In the genomic region with DNA sequence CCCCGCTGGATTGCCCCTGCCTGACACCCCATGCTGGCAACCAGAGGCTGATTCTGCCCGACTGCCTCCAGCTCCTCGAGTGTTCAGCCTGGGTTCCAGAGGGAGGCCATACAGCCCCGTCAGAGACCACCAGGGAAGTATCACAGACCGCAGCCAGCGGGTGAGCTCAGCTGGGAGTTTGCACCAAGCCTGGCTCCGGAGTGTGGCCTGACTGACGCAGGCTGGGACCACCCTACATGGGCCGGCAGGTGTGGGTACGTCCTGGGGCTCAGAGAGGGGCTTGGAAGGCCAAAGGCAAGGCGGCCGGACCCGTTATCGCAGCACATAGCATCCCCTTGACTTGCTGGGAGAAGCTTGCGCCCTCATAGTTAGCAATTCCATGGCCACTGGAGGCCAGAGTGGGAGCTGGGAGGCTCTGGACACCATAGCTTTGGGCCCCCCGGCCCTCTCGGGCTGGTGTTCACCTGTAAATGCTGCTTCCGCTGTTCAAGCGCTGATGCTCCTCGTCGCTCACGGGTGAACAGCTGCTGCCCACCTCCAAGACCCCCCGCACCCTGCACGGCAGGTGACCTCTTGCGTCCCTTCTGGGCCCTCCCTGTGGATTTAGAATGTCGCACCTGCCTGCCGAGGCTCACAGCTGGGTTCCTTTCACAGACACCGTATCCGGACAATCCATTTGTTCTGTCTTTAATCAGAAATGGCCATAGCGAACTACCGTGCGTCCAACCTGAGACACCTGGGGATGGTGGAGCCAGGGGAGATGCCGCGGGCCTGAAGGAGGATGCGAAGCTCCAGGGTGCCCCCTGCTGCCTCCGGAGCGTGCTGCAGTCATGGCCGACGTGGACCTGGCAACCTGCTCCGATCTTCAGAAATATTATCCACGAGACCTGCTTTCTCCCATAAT, we compare ENCODE assay signal across 9 cellular contexts. TPM values are rescaled to one million over a fixed set of nuclear protein-coding genes. Genes with fewer than 3 reads are reported as not detected.
DNase-seq lines count a peak whose midpoint lies in the region; ATAC-seq, FAIRE-seq and TF ChIP-seq lines count a peak whose summit lies in the region.
"Had no signal": no experiment of that assay in that cellular context is flagged by ENCODE, and none has a peak within 500 bp of the region (broad histone marks: within the 10 kb centered on the region; RNA-seq: fewer than 3 reads in every experiment).

No MANE protein-coding gene starts in this region.

- H4K91ac ChIP-seq in IMR-90 (ENCODE audit: insufficient read depth, low read depth, low read length): no peak overlapping the region

- no peaks in the 10 kb centered on the region for H3K9me3 ChIP-seq in IMR-90 (ENCODE audit: control insufficient read depth, insufficient read depth, low read length)
- H3K9me3 ChIP-seq in neural progenitor cell (ENCODE audit: low read depth): no peaks in the 10 kb centered on the region

- 55% methylated on average over 29 of the region's 41 CpGs; no CpG with 5 or more reads in 1 of the 2 experiments for WGBS in IMR-90 (ENCODE audit: extremely low coverage in 2 of 2, insufficient read length in 1 of 2), 2 experiments

- H3K14ac ChIP-seq in IMR-90 (replicated peaks; ENCODE audit: low read depth, low read length): no peak overlapping the region

- H3K4me2 ChIP-seq in IMR-90 (ENCODE audit: low read depth, low read length) (no peak overlapping the region), neural progenitor cell (no peak overlapping the region)

- H2BK20ac ChIP-seq in IMR-90 (ENCODE audit: low read depth, low read length): no peak overlapping the region; the same call in 1 of the 2 replicates

- H4K5ac ChIP-seq in IMR-90 (ENCODE audit: low read depth, low read length): no peak overlapping the region

- H3K4me1 ChIP-seq in IMR-90 (ENCODE audit: control insufficient read depth, insufficient read depth, low read length) (peaks cover 12% of the 10 kb centered on the region), neural progenitor cell (no peaks in the 10 kb centered on the region)

- in situ Hi-C loops in IMR-90 (cut with MboI; ENCODE audit: low sequenced_read_pairs): loop anchor here (5.0 kb wide), 2 partner anchors 202 to 287 kb away; no protein-coding TSS in a partner anchor

- H3K9ac ChIP-seq in IMR-90 (ENCODE audit: low read depth, low read length) (no peak overlapping the region), neural progenitor cell (no peak overlapping the region)

- peak; percentile 51; the same call in 1 of the 2 replicates for TF ChIP-seq POLR2A in IMR-90 (IDR thresholded peaks at IDR 0.05; ENCODE audit: low read depth, low read length)

- no peaks in the 10 kb centered on the region for H3K27me3 ChIP-seq in IMR-90 (ENCODE audit: control insufficient read depth, insufficient read depth, low read length)
- peaks cover 12% of the 10 kb centered on the region for H3K27me3 ChIP-seq in neural progenitor cell

- CTCF ChIA-PET in IMR-90 (lab: Yijun Ruan, JAX): interaction anchor here (0.7 to 4.9 kb wide), 11 partner anchors 147 to 312 kb away, joined by 3 to 35 read pairs (median 4); a partner anchor contains a TSS

- no peaks in the 10 kb centered on the region for H3K36me3 Mint-ChIP-seq in neural progenitor cell
- H3K36me3 Mint-ChIP-seq: activated naive CD4-positive, alpha-beta T cell treated with anti-CD3 and anti-CD28 coated beads, Interleukin-2, amount 50 U/mL, for 24 hours had no signal

- no peaks in the 10 kb centered on the region for H3F3A ChIP-seq in neural progenitor cell (ENCODE audit: low read depth)

- H3K36me3 ChIP-seq in IMR-90 (ENCODE audit: control insufficient read depth, insufficient read depth, low read length) (no peaks in the 10 kb centered on the region), neural progenitor cell (no peaks in the 10 kb centered on the region)

- H3K4me3 ChIP-seq in IMR-90 (ENCODE audit: insufficient read depth, low read depth, low read length): no peak overlapping the region
- no peak overlapping the region for H3K4me3 ChIP-seq in epithelial cell of proximal tubule (ENCODE audit: low read depth, low read length)
- H3K4me3 ChIP-seq in neural progenitor cell: no peak overlapping the region

- H3K4me1 Mint-ChIP-seq in neural progenitor cell: peaks cover 21% of the 10 kb centered on the region

- H3K27me3 Mint-ChIP-seq in neural progenitor cell (ENCODE audit: insufficient read depth, low read depth): peaks cover 12% of the 10 kb centered on the region
- H3K27me3 Mint-ChIP-seq: activated naive CD4-positive, alpha-beta T cell treated with anti-CD3 and anti-CD28 coated beads, Interleukin-2, amount 50 U/mL, for 24 hours had no signal

- peak; percentile 62 for FAIRE-seq in urothelium cell line (lab: Jason Lieb, UNC)

- TF ChIP-seq CTCF in IMR-90 (conservative IDR thresholded peaks at IDR 0.05; ENCODE audit: low read depth, low read length) (peak; percentile 95), epithelial cell of proximal tubule (conservative IDR thresholded peaks at IDR 0.05; ENCODE audit: low read depth, low read length) (peak; percentile 96), neural progenitor cell (IDR thresholded peaks at IDR 0.05) (peak; percentile 86)

- no peak overlapping the region for H3K18ac ChIP-seq in IMR-90 (ENCODE audit: low read depth, low read length)

- peak; percentile 83 for ATAC-seq in IMR-90 (ENCODE audit: low read depth)
- ATAC-seq in HG03139 (IDR thresholded peaks at IDR 0.05; ENCODE audit: unreplicated experiment): no peak

- H3K56ac ChIP-seq in IMR-90 (ENCODE audit: extremely low read depth, insufficient read depth, low read length): no peak overlapping the region

- peak; percentile 99 for TF ChIP-seq RAD21 in IMR-90 (IDR thresholded peaks at IDR 0.05; ENCODE audit: low read length)

- H2BK5ac ChIP-seq in IMR-90 (ENCODE audit: low read depth, low read length, poor library complexity, severe bottlenecking): no peak overlapping the region

- DNase-seq in GM03348 (ENCODE audit: low spot score): peak; percentile 86
- DNase-seq in IMR-90: peak; percentile 44
- peak; percentile 59 for DNase-seq in NOMO-1 treated with DMSO at 0.1 percent for 48 hours (lab: John Stamatoyannopoulos, UW; ENCODE audit: unreplicated experiment)
- DNase-seq in activated T-cell treated with anti-CD3 and anti-CD28 coated beads for 1 hour (ENCODE audit: low read depth): peak; percentile 49
- no peak for DNase-seq in epithelial cell of proximal tubule (ENCODE audit: low read depth)
- DNase-seq in neural progenitor cell (ENCODE audit: low spot score): peak; percentile 78
- peak; percentile 87 for DNase-seq in urothelium cell line (ENCODE audit: low spot score)

- no peaks in the 10 kb centered on the region for H3K79me1 ChIP-seq in IMR-90 (ENCODE audit: low read depth in 1 of 2, low read length in 2 of 2)

- no peak overlapping the region for H3K23ac ChIP-seq in IMR-90 (ENCODE audit: low read depth, low read length)

- H4K20me1 ChIP-seq in IMR-90 (ENCODE audit: insufficient read depth, low read length) (no peaks in the 10 kb centered on the region), neural progenitor cell (ENCODE audit: low read depth) (no peaks in the 10 kb centered on the region)

- H3K4ac ChIP-seq in IMR-90 (ENCODE audit: low read depth, low read length): no peak overlapping the region; the same call in 1 of the 2 replicates

- peaks cover 8% of the 10 kb centered on the region; the same call in 1 of the 2 replicates for H3K9me1 ChIP-seq in IMR-90 (ENCODE audit: insufficient read depth, low read length)

- peak overlapping the region; percentile 69 for H2AK9ac ChIP-seq in IMR-90 (replicated peaks; ENCODE audit: low read depth, low read length, poor library complexity)

- H2AFZ ChIP-seq in IMR-90 (replicated peaks; ENCODE audit: low read length, poor library complexity): peak overlapping the region; percentile 68
- H2AFZ ChIP-seq in neural progenitor cell (replicated peaks): no peak overlapping the region

- no peaks in the 10 kb centered on the region for H3K79me2 ChIP-seq in neural progenitor cell (ENCODE audit: low read depth)

- H3K4me3 Mint-ChIP-seq in neural progenitor cell: no peak overlapping the region
- H3K4me3 Mint-ChIP-seq: activated naive CD4-positive, alpha-beta T cell treated with anti-CD3 and anti-CD28 coated beads, Interleukin-2, amount 50 U/mL, for 24 hours had no signal

- H3K27ac Mint-ChIP-seq in neural progenitor cell: no peak overlapping the region
- H3K27ac Mint-ChIP-seq: activated naive CD4-positive, alpha-beta T cell treated with anti-CD3 and anti-CD28 coated beads, Interleukin-2, amount 50 U/mL, for 24 hours had no signal

- H2BK15ac ChIP-seq in IMR-90 (ENCODE audit: low read depth, low read length): no peak overlapping the region

- H2BK120ac ChIP-seq in IMR-90 (ENCODE audit: low read depth, low read length): 0 out of 2 replicates have a peak overlapping the region, but pooled peaks have one; percentile 14

- POLR2A ChIA-PET in IMR-90 (lab: Charles Lee; ENCODE audit: unreplicated experiment): no interaction called here

- no TSS peak for BruUV-seq in IMR-90 (replicated peaks; lab: Mats Ljungman, UMichigan)

- intact Hi-C loops in IMR-90 (cut with micrococcal nuclease): loop anchor here (1.0 to 2.0 kb wide), 3 partner anchors 51 to 292 kb away; a partner anchor contains a TSS

- no peaks in the 10 kb centered on the region for H3K9me3 Mint-ChIP-seq in neural progenitor cell
- H3K9me3 Mint-ChIP-seq: activated naive CD4-positive, alpha-beta T cell treated with anti-CD3 and anti-CD28 coated beads, Interleukin-2, amount 50 U/mL, for 24 hours had no signal

- peak overlapping the region; percentile 59 for H2AK5ac ChIP-seq in IMR-90 (ENCODE audit: low read depth, low read length)

- H3K27ac ChIP-seq in IMR-90 (ENCODE audit: insufficient read depth, low read length) (no peak overlapping the region), neural progenitor cell (no peak overlapping the region)

- dilution Hi-C loops in IMR-90 (cut with HindIII; ENCODE audit: low sequenced_read_pairs, unreplicated experiment): no loop called here

- H4K8ac ChIP-seq in IMR-90 (ENCODE audit: low read depth in 2 of 2, low read length in 2 of 2): no peak overlapping the region

TF ChIP-seq in IMR-90, 13 proteins besides CTCF, POLR2A, EP300 and RAD21:
- TF ChIP-seq SMC3 (IDR thresholded peaks at IDR 0.05; ENCODE audit: low read depth, low read length) (peak; percentile 100), FOS (IDR thresholded peaks at IDR 0.05; ENCODE audit: low read depth, low read length) (no peak)

RNA-seq across cellular contexts. Expression of a gene that starts 31.2 kb away (rescaled TPM):
- total RNA-seq in IMR-90 (2012; rRNA removed): 18.1 and 18.9 TPM in 2 replicates
- polyA plus RNA-seq in IMR-90 (2012; rRNA removed): 25.2 and 27.0 TPM in 2 replicates
- 11.2 and 30.6 TPM in 2 replicates for polyA plus RNA-seq in IMR-90 (2012; cell fraction: cytosol; rRNA removed)
- 14.2 and 15.3 TPM in 2 replicates for polyA plus RNA-seq in IMR-90 (2012; cell fraction: nucleus; rRNA removed; ENCODE audit: low replicate concordance)
- total RNA-seq in epithelial cell of proximal tubule: 19.4 and 58.2 TPM in 2 replicates
- 11.2 and 19.3 TPM in 2 replicates for total RNA-seq in neural progenitor cell (ENCODE audit: low replicate concordance)
